ENCODE assay signal across 9 cellular contexts in genomic region chr22:37303821-37304274, GRCh38. TPM values are rescaled to one million over a fixed set of nuclear protein-coding genes. Genes with fewer than 3 reads are reported as not detected.
DNase-seq lines count a peak whose midpoint lies in the region; ATAC-seq and TF ChIP-seq lines count a peak whose summit lies in the region.
"Had no signal": no experiment of that assay in that cellular context is flagged by ENCODE, and none has a peak within 500 bp of the region (broad histone marks: within the 10 kb centered on the region; RNA-seq: fewer than 3 reads in every experiment).

No MANE protein-coding gene starts in this region.

- no peak overlapping the region for H3K4me3 ChIP-seq in CD8-positive, alpha-beta T cell (ENCODE audit: low read depth, low read length)
- H3K4me3 ChIP-seq in RWPE2 (ENCODE audit: severe bottlenecking) (no peak overlapping the region), astrocyte of the cerebellum (ENCODE audit: low read depth, low read length) (no peak overlapping the region)
- H3K4me3 ChIP-seq: heart right ventricle had no signal

- POLR2A ChIA-PET in CD8-positive, alpha-beta T cell (lab: Charles Lee) = interaction anchor here (0.8 to 1.8 kb wide), 2 partner anchors 11 to 59 kb away, joined by 3 to 8 read pairs; partner anchors contain the start of gene RAC2

- no peaks in the 10 kb centered on the region for H3K9me3 Mint-ChIP-seq in CD8-positive, alpha-beta T cell

- H3K27ac ChIP-seq in CD8-positive, alpha-beta T cell (ENCODE audit: low read depth, low read length) = no peak overlapping the region
- peak overlapping the region; percentile 98 for H3K27ac ChIP-seq in RWPE2 (ENCODE audit: poor library complexity, severe bottlenecking)

- DNase-seq in CD8-positive, alpha-beta T cell = peak in 5 of 7 experiments; percentile 37 to 63 (median 46)
- DNase-seq in RWPE2 (ENCODE audit: low spot score) = no peak
- DNase-seq in astrocyte of the cerebellum (ENCODE audit: low read depth) = peak; percentile 38
- DNase-seq in non-pigmented ciliary epithelial cell (ENCODE audit: low read depth) = peak; percentile 80
- no peak for DNase-seq in DMS53 treated with DMSO at 0.1 percent for 48 hours (lab: John Stamatoyannopoulos, UW; ENCODE audit: unreplicated experiment)
- DNase-seq in KG1 (lab: John Stamatoyannopoulos, UW) = no peak
- DNase-seq: heart right ventricle had no signal

- no peak overlapping the region for H3K4me3 Mint-ChIP-seq in CD8-positive, alpha-beta T cell

- peaks cover 75% of the 10 kb centered on the region for H3K36me3 Mint-ChIP-seq in CD8-positive, alpha-beta T cell

- ATAC-seq in CD8-positive, alpha-beta T cell = no peak
- ATAC-seq in RWPE2 (ENCODE audit: low read depth) (peak; percentile 85), GM18517 (IDR thresholded peaks at IDR 0.05; ENCODE audit: unreplicated experiment) (no peak), GM19395 (IDR thresholded peaks at IDR 0.05; ENCODE audit: unreplicated experiment) (no peak)

- H3K4me1 ChIP-seq in CD8-positive, alpha-beta T cell (ENCODE audit: insufficient read depth, low read length) = peaks cover 96% of the 10 kb centered on the region
- H3K4me1 ChIP-seq in RWPE2 (ENCODE audit: insufficient read depth, poor library complexity, severe bottlenecking) = peaks cover 34% of the 10 kb centered on the region

- H3K4me1 Mint-ChIP-seq in CD8-positive, alpha-beta T cell (ENCODE audit: low read depth) = peaks cover 90% of the 10 kb centered on the region

- peak overlapping the region; percentile 89 for H3K27ac Mint-ChIP-seq in CD8-positive, alpha-beta T cell

- H3K27me3 Mint-ChIP-seq in CD8-positive, alpha-beta T cell (ENCODE audit: low read depth) = no peaks in the 10 kb centered on the region

- no peak for TF ChIP-seq CTCF in CD8-positive, alpha-beta T cell (IDR thresholded peaks at IDR 0.05)
- TF ChIP-seq CTCF in RWPE2 (IDR thresholded peaks at IDR 0.05; ENCODE audit: poor library complexity, severe bottlenecking) (no peak), astrocyte of the cerebellum (IDR thresholded peaks at IDR 0.05; ENCODE audit: low read depth, low read length, missing control alignments) (no peak)

- CTCF ChIA-PET in CD8-positive, alpha-beta T cell (lab: Charles Lee) = no interaction called here

- intact Hi-C loops in CD8-positive, alpha-beta T cell (cut with DNase I, micrococcal nuclease) = no loop called here

- H3K9me3 ChIP-seq in CD8-positive, alpha-beta T cell (ENCODE audit: low read length) = no peaks in the 10 kb centered on the region
- no peaks in the 10 kb centered on the region for H3K9me3 ChIP-seq in RWPE2 (ENCODE audit: severe bottlenecking)
- H3K9me3 ChIP-seq: heart right ventricle had no signal

- peaks cover 34% of the 10 kb centered on the region for H3K36me3 ChIP-seq in CD8-positive, alpha-beta T cell (ENCODE audit: insufficient read depth, low read length)
- H3K36me3 ChIP-seq in RWPE2 (ENCODE audit: low read depth) = no peaks in the 10 kb centered on the region

- in situ Hi-C loops in astrocyte of the cerebellum (cut with HindIII; ENCODE audit: low sequenced_read_pairs) = no loop called here

- no peaks in the 10 kb centered on the region for H3K27me3 ChIP-seq in CD8-positive, alpha-beta T cell (ENCODE audit: insufficient read depth, low read length)
- no peaks in the 10 kb centered on the region for H3K27me3 ChIP-seq in RWPE2 (ENCODE audit: insufficient read depth, poor library complexity, severe bottlenecking)

RNA-seq across cellular contexts. Expression of gene CYTH4, which starts 21.5 kb away (rescaled TPM):
- total RNA-seq in CD8-positive, alpha-beta T cell = 100 to 1,000 TPM; 129 to 143 TPM

RNA-seq across cellular contexts. Expression of gene RAC2, which starts 59.8 kb away (rescaled TPM):
- 100 to 1,000 TPM; 152 to 159 TPM for total RNA-seq in CD8-positive, alpha-beta T cell

Comparison
In these comparisons a context has a peak if more than half of its experiments do, and no peak if none do; other contexts are left out.
1. DNase-seq: peak in CD8-positive, alpha-beta T cell (5 of 7), astrocyte of the cerebellum (single experiment) and non-pigmented ciliary epithelial cell (single experiment); none in RWPE2 (single experiment), DMS53 treated with DMSO at 0.1 percent for 48 hours (single experiment) and KG1 (single experiment).